In genomic region chrX:15838017-15838416, GRCh38 we compare ENCODE assay signal across 10 cellular contexts. TPM values are rescaled to one million over a fixed set of nuclear protein-coding genes. Genes with fewer than 3 reads are reported as not detected.
DNase-seq lines count a peak whose midpoint lies in the region; ATAC-seq, FAIRE-seq and TF ChIP-seq lines count a peak whose summit lies in the region.
"Had no signal": no experiment of that assay in that cellular context is flagged by ENCODE, and none has a peak within 500 bp of the region (broad histone marks: within the 10 kb centered on the region; RNA-seq: fewer than 3 reads in every experiment).

No MANE protein-coding gene starts in this region.

- H3K79me2 ChIP-seq in DOHH2 (ENCODE audit: control insufficient read depth, low read length): no peaks in the 10 kb centered on the region
- H3K79me2 ChIP-seq in H9 (ENCODE audit: insufficient read depth, low read length): peaks cover 8% of the 10 kb centered on the region; the same call in 1 of the 2 replicates
- H3K79me2 ChIP-seq in keratinocyte (ENCODE audit: control insufficient read depth, insufficient read depth, low read length): no peaks in the 10 kb centered on the region

- dilution Hi-C loops in keratinocyte (cut with MboI; ENCODE audit: extremely low pct_ligation_motif_present, low sequenced_read_pairs): no loop called here

- H3K56ac ChIP-seq in H9 (ENCODE audit: insufficient read length, low read depth, low read length): no peak overlapping the region

- no peak overlapping the region for H2BK120ac ChIP-seq in H9 (ENCODE audit: low read depth, low read length, poor library complexity, severe bottlenecking)

- no CpG with 5 or more reads among the region's 3 CpGs for WGBS in H9 (ENCODE audit: extremely low coverage, insufficient read length, low lambda C conversion rate)

- no peak for ATAC-seq in HG02870 (IDR thresholded peaks at IDR 0.05; ENCODE audit: unreplicated experiment)

- H4K8ac ChIP-seq in H9 (replicated peaks; ENCODE audit: insufficient read length, low read depth, low read length): no peak overlapping the region

- no peak overlapping the region for H2BK5ac ChIP-seq in H9 (ENCODE audit: insufficient read length, low read length)

- no peak overlapping the region for H3K23ac ChIP-seq in H9 (ENCODE audit: insufficient read length, low read depth, low read length)

- no peaks in the 10 kb centered on the region for H3K4me1 ChIP-seq in DOHH2 (ENCODE audit: control insufficient read depth, low read length)
- H3K4me1 ChIP-seq in H9 (ENCODE audit: insufficient read depth, low read length): peaks cover 2% of the 10 kb centered on the region; the same call in 1 of the 2 replicates
- no peaks in the 10 kb centered on the region for H3K4me1 ChIP-seq in keratinocyte (ENCODE audit: control insufficient read depth, extremely low read depth, insufficient read depth, low read length)

- no peak overlapping the region for H3K14ac ChIP-seq in H9 (ENCODE audit: insufficient read depth, low read length)

- no peak overlapping the region for H3K18ac ChIP-seq in H9 (ENCODE audit: insufficient read length, low read depth, low read length)

- H4K91ac ChIP-seq in H9 (ENCODE audit: insufficient read length, low read depth, low read length): no peak overlapping the region

- no peaks in the 10 kb centered on the region for H3K23me2 ChIP-seq in H9 (ENCODE audit: insufficient read length, low read depth, low read length, poor library complexity, severe bottlenecking)

- H3K4me3 Mint-ChIP-seq in H9: no peak overlapping the region; a peak in 1 of 5 replicates
- H3K4me3 Mint-ChIP-seq: brain had no signal

- H3T11ph ChIP-seq in H9 (ENCODE audit: low read length): no peak overlapping the region

- no peak overlapping the region for H4K5ac ChIP-seq in H9 (ENCODE audit: insufficient read length, low read depth, low read length)

- no peaks in the 10 kb centered on the region for H4K20me1 ChIP-seq in DOHH2 (ENCODE audit: control insufficient read depth, insufficient read depth, low read depth, low read length)
- no peaks in the 10 kb centered on the region for H4K20me1 ChIP-seq in H9 (ENCODE audit: control insufficient read depth, insufficient read depth, insufficient read length)
- no peaks in the 10 kb centered on the region for H4K20me1 ChIP-seq in keratinocyte (ENCODE audit: control insufficient read depth, extremely low read depth, insufficient read depth, low read length)

- H3K9ac ChIP-seq in H9 (ENCODE audit: extremely low read depth, insufficient read length, low read length) (no peak overlapping the region), keratinocyte (ENCODE audit: control insufficient read depth, extremely low read depth, insufficient read depth, low read length) (no peak overlapping the region)

- H3K36me3 ChIP-seq in DOHH2 (ENCODE audit: control insufficient read depth, low read length) (peaks cover 27% of the 10 kb centered on the region), WERI-Rb-1 (peaks cover 19% of the 10 kb centered on the region), keratinocyte (ENCODE audit: control insufficient read depth in 2 of 2, extremely low read depth in 1 of 2, insufficient read depth in 2 of 2, low read length in 2 of 2) (peaks cover 0 to 3% of the 10 kb centered on the region in 2 experiments)

- FAIRE-seq in keratinocyte (lab: Jason Lieb, UNC): no peak

- H3F3A ChIP-seq in DOHH2 (ENCODE audit: control insufficient read depth, insufficient read depth): no peaks in the 10 kb centered on the region

- H3K9me3 ChIP-seq in DOHH2 (ENCODE audit: control insufficient read depth, insufficient read depth, low read length) (no peaks in the 10 kb centered on the region), H9 (ENCODE audit: control insufficient read depth, low read depth, low read length) (no peaks in the 10 kb centered on the region), WERI-Rb-1 (ENCODE audit: severe bottlenecking) (no peaks in the 10 kb centered on the region), keratinocyte (ENCODE audit: control insufficient read depth, low read depth, low read length) (no peaks in the 10 kb centered on the region)

- no peaks in the 10 kb centered on the region for H3K9me1 ChIP-seq in keratinocyte (ENCODE audit: control insufficient read depth, extremely low read depth, insufficient read depth, low read length)

- no peak overlapping the region for H2BK12ac ChIP-seq in H9 (ENCODE audit: insufficient read length, low read depth, low read length)

- peaks cover 4% of the 10 kb centered on the region for H3K79me1 ChIP-seq in H9 (ENCODE audit: insufficient read depth, low read depth, low read length, poor library complexity, severe bottlenecking)

- H2BK20ac ChIP-seq in H9 (ENCODE audit: low read depth, low read length, poor library complexity, severe bottlenecking): no peak overlapping the region

- H3K36me3 Mint-ChIP-seq in H9 (ENCODE audit: insufficient read depth in 1 of 3, low read depth in 3 of 3): peaks cover 47 to 83% (median 83%) of the 10 kb centered on the region in 3 experiments; a peak in 6 of 7 replicates

- H3K9me2 ChIP-seq in DOHH2 (replicated peaks; ENCODE audit: control insufficient read depth, low read length): no peaks in the 10 kb centered on the region

- H2AFZ ChIP-seq in H9 (ENCODE audit: low read length) (no peak overlapping the region), keratinocyte (ENCODE audit: control insufficient read depth, low read length) (no peak overlapping the region)

- TF ChIP-seq CTCF in DOHH2 (IDR thresholded peaks at IDR 0.05; ENCODE audit: low read depth, low read length, poor library complexity, severe bottlenecking) (peak; percentile 18), H9 (conservative IDR thresholded peaks at IDR 0.05) (peak; percentile 67), WERI-Rb-1 (IDR thresholded peaks at IDR 0.05; ENCODE audit: low read depth, low read length) (peak; percentile 40; the same call in 1 of the 2 replicates), keratinocyte (optimal IDR thresholded peaks at IDR 0.05 in 1 of 3, IDR thresholded peaks at IDR 0.05 in 1 of 3, conservative IDR thresholded peaks at IDR 0.05 in 1 of 3; ENCODE audit: extremely low read depth in 1 of 3, insufficient read depth in 2 of 3, low read length in 3 of 3) (peak; percentile 4 to 32 (median 24))

- no peaks in the 10 kb centered on the region for H3K9me3 Mint-ChIP-seq in H9
- H3K9me3 Mint-ChIP-seq: brain had no signal

- H3K4me3 ChIP-seq in DOHH2 (ENCODE audit: low read length): no peak overlapping the region
- no peak overlapping the region for H3K4me3 ChIP-seq in WERI-Rb-1 (ENCODE audit: low read depth, low read length)
- no peak overlapping the region for H3K4me3 ChIP-seq in keratinocyte (ENCODE audit: control insufficient read depth in 2 of 3, extremely low read depth in 1 of 3, insufficient read depth in 2 of 3, low read depth in 1 of 3, low read length in 3 of 3)

- no peak overlapping the region for H3K27ac Mint-ChIP-seq in H9
- H3K27ac Mint-ChIP-seq: brain had no signal

- H3K4ac ChIP-seq in H9 (ENCODE audit: low read depth, low read length): no peak overlapping the region

- no peak overlapping the region for H2BK15ac ChIP-seq in H9 (ENCODE audit: low read depth, low read length)

- DNase-seq in H9: peak; percentile 43
- peak; percentile 11 for DNase-seq in WERI-Rb-1
- no peak for DNase-seq in keratinocyte (ENCODE audit: low read depth, low spot score)
- no peak for DNase-seq in mucosa of gallbladder (ENCODE audit: low spot score)
- no peak for DNase-seq in HuH-7 (ENCODE audit: low spot score)
- DNase-seq: activated CD4-positive, alpha-beta T cell treated with anti-CD3 and anti-CD28 coated beads, Interleukin-2, amount 50 U/mL, for 4 hours; mesenchymal stem cell had no signal

- no peaks in the 10 kb centered on the region for H3K27me3 ChIP-seq in DOHH2 (ENCODE audit: control insufficient read depth, low read length)
- H3K27me3 ChIP-seq in H9 (ENCODE audit: insufficient read depth, low read length): no peaks in the 10 kb centered on the region
- no peaks in the 10 kb centered on the region for H3K27me3 ChIP-seq in WERI-Rb-1 (ENCODE audit: insufficient read depth, low read depth, severe bottlenecking)
- no peaks in the 10 kb centered on the region for H3K27me3 ChIP-seq in keratinocyte (ENCODE audit: control insufficient read depth, extremely low read depth, insufficient read depth, low read length)

- no peak overlapping the region for H2AK5ac ChIP-seq in H9 (ENCODE audit: insufficient read length, low read length)

- peaks cover 39 to 57% of the 10 kb centered on the region in 2 experiments for H3K4me1 Mint-ChIP-seq in H9

- H3K27ac ChIP-seq in DOHH2 (ENCODE audit: low read depth, low read length) (no peak overlapping the region), H9 (ENCODE audit: insufficient read length, low read depth, low read length) (no peak overlapping the region), WERI-Rb-1 (no peak overlapping the region), keratinocyte (ENCODE audit: control insufficient read depth, insufficient read depth, low read length) (no peak overlapping the region)

- H3K4me2 ChIP-seq in DOHH2 (ENCODE audit: low read length) (no peak overlapping the region), H9 (ENCODE audit: insufficient read depth, insufficient read length, low read length) (no peak overlapping the region), keratinocyte (ENCODE audit: control insufficient read depth, extremely low read depth, insufficient read depth, low read depth, low read length) (no peak overlapping the region)

- H3K27me3 Mint-ChIP-seq in H9 (ENCODE audit: low read depth): no peaks in the 10 kb centered on the region
- H3K27me3 Mint-ChIP-seq: brain had no signal

RNA-seq across cellular contexts. Expression of gene AP1S2, which starts 16.6 kb away (rescaled TPM):
- total RNA-seq in H9 (2021) (362 and 367 TPM in 2 replicates), mucosa of gallbladder (25.2 TPM)
- polyA plus RNA-seq in keratinocyte: 6.1 to 15.0 TPM (median 7.7 TPM) in 3 replicates
- 19.5 TPM for polyA plus RNA-seq in keratinocyte (2011; ENCODE audit: low read depth)
- polyA plus RNA-seq in keratinocyte (2011; cell fraction: cytosol; rRNA removed): 5.7 and 11.4 TPM in 2 replicates
- 3.2 and 5.4 TPM in 2 replicates for polyA plus RNA-seq in keratinocyte (2011; cell fraction: nucleus; rRNA removed)
- polyA plus RNA-seq in keratinocyte (2012; ENCODE audit: low replicate concordance): 9.3 and 10.4 TPM in 2 replicates
- polyA minus RNA-seq in keratinocyte: 1.3 to 9.4 TPM (median 2.7 TPM) in 3 replicates
- polyA minus RNA-seq in keratinocyte (2011; cell fraction: cytosol; rRNA and poly(A)+ RNA removed): 5.9 TPM
- 0.63 and 2.1 TPM in 2 replicates for polyA minus RNA-seq in keratinocyte (2011; cell fraction: nucleus; rRNA and poly(A)+ RNA removed)

RNA-seq across cellular contexts. Expression of gene ZRSR2, which starts 47.7 kb away (rescaled TPM):
- total RNA-seq in H9 (2021) (20.2 and 21.1 TPM in 2 replicates), mucosa of gallbladder (11.7 TPM)
- 7.4 to 13.7 TPM (median 9.5 TPM) in 3 replicates for polyA plus RNA-seq in keratinocyte
- polyA plus RNA-seq in keratinocyte (2011; ENCODE audit: low read depth): 65.8 TPM
- 9.7 and 11.0 TPM in 2 replicates for polyA plus RNA-seq in keratinocyte (2011; cell fraction: cytosol; rRNA removed)
- polyA plus RNA-seq in keratinocyte (2011; cell fraction: nucleus; rRNA removed): 18.2 and 22.5 TPM in 2 replicates
- polyA plus RNA-seq in keratinocyte (2012; ENCODE audit: low replicate concordance): 13.2 and 13.9 TPM in 2 replicates
- polyA minus RNA-seq in keratinocyte: 2.0 to 4.0 TPM (median 3.8 TPM) in 3 replicates
- 4.2 TPM for polyA minus RNA-seq in keratinocyte (2011; cell fraction: cytosol; rRNA and poly(A)+ RNA removed)
- 3.1 and 3.4 TPM in 2 replicates for polyA minus RNA-seq in keratinocyte (2011; cell fraction: nucleus; rRNA and poly(A)+ RNA removed)

Comparison
In these comparisons a context has a peak if more than half of its experiments do, and no peak if none do; other contexts are left out.
1. DNase-seq: peak in H9 (single experiment) and WERI-Rb-1 (single experiment); none in keratinocyte (single experiment), mucosa of gallbladder (single experiment) and HuH-7 (single experiment).
2. RNA of gene AP1S2, which starts 16.6 kb away (total RNA-seq): 362 to 367 TPM in H9; 25.2 TPM in mucosa of gallbladder (single experiment); every median in the first group is over 10 times any median in the second.
3. Peak in every context shown above with its lines, with median percentiles within 50 percentile points of each other: CTCF ChIP-seq.